In genomic region chr2:241563981-241564595, GRCh38 we compare ENCODE assay signal across 22 cellular contexts. TPM values are rescaled to one million over a fixed set of nuclear protein-coding genes. Genes with fewer than 3 reads are reported as not detected.
DNase-seq lines count a peak whose midpoint lies in the region; ATAC-seq, FAIRE-seq and TF ChIP-seq lines count a peak whose summit lies in the region.
"Had no signal": no experiment of that assay in that cellular context is flagged by ENCODE, and none has a peak within 500 bp of the region (broad histone marks: within the 10 kb centered on the region; RNA-seq: fewer than 3 reads in every experiment).

No MANE protein-coding gene starts in this region.

- peaks cover 9% of the 10 kb centered on the region for H3K27me3 Mint-ChIP-seq in activated T-helper 2 cell treated with anti-CD3 and anti-CD28 coated beads, Interferon-gamma antibody, Interleukin-2, Interleukin-4, amounts not matched to agents 10 μg/mL and 5 μg/mL and 100 μg/mL, durations not matched to agents 14 hours and 24 hours and 36 hours (ENCODE audit: low read depth)

- H3K4me2 ChIP-seq in OCI-LY1 (ENCODE audit: low read length) (peak overlapping the region; percentile 4; the same call in 1 of the 2 replicates), trophoblast cell (ENCODE audit: low read length) (no peak overlapping the region)

- no peak for TF ChIP-seq CTCF in OCI-LY1 (IDR thresholded peaks at IDR 0.05; ENCODE audit: low read length)
- TF ChIP-seq CTCF in upper lobe of right lung (IDR thresholded peaks at IDR 0.05): no peak
- TF ChIP-seq CTCF in GM20000 (IDR thresholded peaks at IDR 0.05; ENCODE audit: extremely low read depth, missing control alignments): no peak

- H2AK5ac ChIP-seq in trophoblast cell (ENCODE audit: low read length): peak overlapping the region; percentile 34

- H3K27me3 ChIP-seq in OCI-LY1 (ENCODE audit: insufficient read depth, low read length): no peaks in the 10 kb centered on the region; the same call in 1 of the 2 replicates
- H3K27me3 ChIP-seq in trophoblast cell (ENCODE audit: insufficient read depth, low read length): no peaks in the 10 kb centered on the region
- H3K27me3 ChIP-seq in upper lobe of right lung: no peaks in the 10 kb centered on the region
- H3K27me3 ChIP-seq: brain microvascular endothelial cell, foreskin keratinocyte, tibial nerve had no signal

- H2BK120ac ChIP-seq in trophoblast cell (ENCODE audit: insufficient read depth, low read length, poor library complexity): no peak overlapping the region

- peak overlapping the region; percentile 3 for H3K4ac ChIP-seq in trophoblast cell (ENCODE audit: low read depth, low read length)

- TF ChIP-seq POLR2A in GM12891 (IDR thresholded peaks at IDR 0.05; ENCODE audit: low read depth, low read length): no peak

- no peak overlapping the region for H3K27ac Mint-ChIP-seq in activated T-helper 2 cell treated with anti-CD3 and anti-CD28 coated beads, Interferon-gamma antibody, Interleukin-2, Interleukin-4, amounts not matched to agents 10 μg/mL and 5 μg/mL and 100 μg/mL, durations not matched to agents 14 hours and 24 hours and 36 hours
- H3K27ac Mint-ChIP-seq: activated CD8-positive, alpha-beta memory T cell treated with anti-CD3 and anti-CD28 coated beads, Interleukin-2, amount 10 ng/mL, durations not matched to agents 7 days and 5 days had no signal

- no peak overlapping the region for H2BK5ac ChIP-seq in trophoblast cell (ENCODE audit: low read depth, low read length, poor library complexity)

- intact Hi-C loops in upper lobe of right lung (cut with DNase I): no loop called here
- intact Hi-C loops in activated T-helper 2 cell treated with anti-CD3 and anti-CD28 coated beads, Interferon-gamma antibody, Interleukin-2, Interleukin-4, amounts not matched to agents 10 μg/mL and 5 μg/mL and 100 μg/mL, durations not matched to agents 14 hours and 24 hours and 36 hours (cut with micrococcal nuclease): no loop called here

- peak; percentile 1 for ATAC-seq in esophagus mucosa
- no peak for ATAC-seq in upper lobe of right lung
- ATAC-seq: activated CD8-positive, alpha-beta memory T cell treated with anti-CD3 and anti-CD28 coated beads, Interleukin-2, amount 10 ng/mL, durations not matched to agents 7 days and 5 days; foreskin keratinocyte had no signal

- H3K9ac ChIP-seq in OCI-LY1 (ENCODE audit: low read length) (no peak overlapping the region), trophoblast cell (ENCODE audit: low read length) (no peak overlapping the region)

- no peak overlapping the region for H2BK12ac ChIP-seq in trophoblast cell (ENCODE audit: low read length)

- no peak overlapping the region for H3K23ac ChIP-seq in trophoblast cell (ENCODE audit: low read length)

- H3K27ac ChIP-seq in OCI-LY1 (ENCODE audit: low read depth, low read length, poor library complexity, severe bottlenecking) (no peak overlapping the region), trophoblast cell (ENCODE audit: low read depth, low read length) (peak overlapping the region; percentile 23), upper lobe of right lung (no peak overlapping the region)
- H3K27ac ChIP-seq: brain microvascular endothelial cell, coronary artery, foreskin keratinocyte had no signal

- H3K36me3 Mint-ChIP-seq in activated T-helper 2 cell treated with anti-CD3 and anti-CD28 coated beads, Interferon-gamma antibody, Interleukin-2, Interleukin-4, amounts not matched to agents 10 μg/mL and 5 μg/mL and 100 μg/mL, durations not matched to agents 14 hours and 24 hours and 36 hours (ENCODE audit: low read depth): no peaks in the 10 kb centered on the region
- H3K36me3 Mint-ChIP-seq: activated CD8-positive, alpha-beta memory T cell treated with anti-CD3 and anti-CD28 coated beads, Interleukin-2, amount 10 ng/mL, durations not matched to agents 7 days and 5 days had no signal

- FAIRE-seq in GM12891 (lab: Jason Lieb, UNC): no peak
- FAIRE-seq: endothelial cell of umbilical vein, H1 had no signal

- H3K4me3 ChIP-seq in OCI-LY1 (ENCODE audit: low read depth, low read length, poor library complexity, severe bottlenecking) (no peak overlapping the region), trophoblast cell (ENCODE audit: low read depth, low read length) (no peak overlapping the region), upper lobe of right lung (no peak overlapping the region)
- H3K4me3 ChIP-seq: coronary artery, tibial nerve had no signal

- H3K14ac ChIP-seq in trophoblast cell (ENCODE audit: low read length): peak overlapping the region; percentile 3

- H3K79me2 ChIP-seq in OCI-LY1 (ENCODE audit: insufficient read depth, low read length) (no peaks in the 10 kb centered on the region), trophoblast cell (ENCODE audit: control insufficient read depth, insufficient read depth, low read length, poor library complexity) (peaks cover 22% of the 10 kb centered on the region)

- no peaks in the 10 kb centered on the region for H4K20me1 ChIP-seq in OCI-LY1 (ENCODE audit: insufficient read depth, low read length)

- peak overlapping the region; percentile 28 for H4K91ac ChIP-seq in trophoblast cell (ENCODE audit: low read depth, low read length)

- H4K12ac ChIP-seq in trophoblast cell (ENCODE audit: low read depth, low read length): no peak overlapping the region

- H3K4me1 Mint-ChIP-seq in activated T-helper 2 cell treated with anti-CD3 and anti-CD28 coated beads, Interferon-gamma antibody, Interleukin-2, Interleukin-4, amounts not matched to agents 10 μg/mL and 5 μg/mL and 100 μg/mL, durations not matched to agents 14 hours and 24 hours and 36 hours (ENCODE audit: low read depth): no peaks in the 10 kb centered on the region
- H3K4me1 Mint-ChIP-seq: activated CD8-positive, alpha-beta memory T cell treated with anti-CD3 and anti-CD28 coated beads, Interleukin-2, amount 10 ng/mL, durations not matched to agents 7 days and 5 days had no signal

- no peak overlapping the region for H3K4me3 Mint-ChIP-seq in activated T-helper 2 cell treated with anti-CD3 and anti-CD28 coated beads, Interferon-gamma antibody, Interleukin-2, Interleukin-4, amounts not matched to agents 10 μg/mL and 5 μg/mL and 100 μg/mL, durations not matched to agents 14 hours and 24 hours and 36 hours (ENCODE audit: low read depth)
- H3K4me3 Mint-ChIP-seq: activated CD8-positive, alpha-beta memory T cell treated with anti-CD3 and anti-CD28 coated beads, Interleukin-2, amount 10 ng/mL, durations not matched to agents 7 days and 5 days had no signal

- no peak overlapping the region for H2AFZ ChIP-seq in OCI-LY1 (ENCODE audit: low read length)
- H2AFZ ChIP-seq in trophoblast cell (ENCODE audit: insufficient read depth, low read length, poor library complexity): no peak overlapping the region

- H3K9me3 ChIP-seq in OCI-LY1 (ENCODE audit: low read length): no peaks in the 10 kb centered on the region
- H3K9me3 ChIP-seq in trophoblast cell (ENCODE audit: insufficient read depth, low read depth, low read length): peaks cover 6% of the 10 kb centered on the region
- no peaks in the 10 kb centered on the region for H3K9me3 ChIP-seq in upper lobe of right lung
- H3K9me3 ChIP-seq: tibial nerve had no signal

- H4K8ac ChIP-seq in trophoblast cell (ENCODE audit: low read depth, low read length): no peak overlapping the region

- no peaks in the 10 kb centered on the region for H3F3A ChIP-seq in OCI-LY1 (ENCODE audit: insufficient read depth, low read length)

- no peaks in the 10 kb centered on the region for H3K36me3 ChIP-seq in OCI-LY1 (ENCODE audit: insufficient read depth, low read length)
- peaks cover 28 to 35% of the 10 kb centered on the region in 2 experiments for H3K36me3 ChIP-seq in trophoblast cell (ENCODE audit: control insufficient read depth in 1 of 2, insufficient read depth in 2 of 2, low read length in 2 of 2)
- H3K36me3 ChIP-seq in upper lobe of right lung: peaks cover 8% of the 10 kb centered on the region

- H3K9me2 ChIP-seq in OCI-LY1 (ENCODE audit: low read depth, low read length): no peaks in the 10 kb centered on the region

- H3K9me3 Mint-ChIP-seq in activated T-helper 2 cell treated with anti-CD3 and anti-CD28 coated beads, Interferon-gamma antibody, Interleukin-2, Interleukin-4, amounts not matched to agents 10 μg/mL and 5 μg/mL and 100 μg/mL, durations not matched to agents 14 hours and 24 hours and 36 hours: no peaks in the 10 kb centered on the region
- H3K9me3 Mint-ChIP-seq: neural crest cell had no signal

- H3K4me1 ChIP-seq in OCI-LY1 (ENCODE audit: insufficient read depth, low read length, severe bottlenecking) (no peaks in the 10 kb centered on the region), trophoblast cell (ENCODE audit: control insufficient read depth in 1 of 2, insufficient read depth in 2 of 2, low read length in 2 of 2) (peaks cover 48 to 53% of the 10 kb centered on the region in 2 experiments), upper lobe of right lung (peaks cover 26% of the 10 kb centered on the region)

- no CpG with 5 or more reads among the region's 23 CpGs for WGBS in trophoblast cell (ENCODE audit: extremely low coverage, insufficient coverage, insufficient read length)

- DNase-seq in trophoblast cell (peak; percentile 19 to 21), upper lobe of right lung (peak; percentile 66), GM12891 (ENCODE audit: insufficient read length, low spot score) (no peak), SW480 (ENCODE audit: low spot score) (no peak), GM20000 (ENCODE audit: low spot score) (no peak)
- DNase-seq in activated T-helper 2 cell treated with anti-CD3 and anti-CD28 coated beads, Interferon-gamma antibody, Interleukin-2, Interleukin-4, amounts not matched to agents 10 μg/mL and 5 μg/mL and 100 μg/mL, durations not matched to agents 14 hours and 24 hours and 36 hours (ENCODE audit: low spot score): no peak
- DNase-seq: activated CD4-positive, alpha-beta T cell treated with anti-CD3 and anti-CD28 coated beads for 4 hours; activated CD8-positive, alpha-beta memory T cell treated with anti-CD3 and anti-CD28 coated beads, Interleukin-2, amount 10 ng/mL, durations not matched to agents 7 days and 5 days; brain microvascular endothelial cell; DND-41; foreskin keratinocyte; IMR-90; MM.1S; NCI-H82; stimulated activated CD4-positive, alpha-beta T cell treated with anti-CD3 and anti-CD28 coated beads, Interleukin-15, amount 100 ng/mL, for 24 hours had no signal

- H3K79me1 ChIP-seq in trophoblast cell (ENCODE audit: low read length): peaks cover 24% of the 10 kb centered on the region

- peak overlapping the region; percentile 66 for H3K18ac ChIP-seq in trophoblast cell (ENCODE audit: low read length)

RNA-seq across cellular contexts. Expression of gene BOK, which starts 5.5 kb away (rescaled TPM):
- total RNA-seq in esophagus mucosa: 35.0 TPM
- polyA plus RNA-seq in trophoblast cell (2013): 46.7 and 48.1 TPM in 2 replicates
- 56.4 TPM for total RNA-seq in upper lobe of right lung
- 0.04 TPM for polyA plus RNA-seq in GM12891 (2012; ENCODE audit: low read depth, missing spikeins)
- 0.16 and 0.27 TPM in 2 replicates for total RNA-seq in activated T-helper 2 cell treated with anti-CD3 and anti-CD28 coated beads, Interferon-gamma antibody, Interleukin-2, Interleukin-4, amounts not matched to agents 10 μg/mL and 5 μg/mL and 100 μg/mL, durations not matched to agents 14 hours and 24 hours and 36 hours
- total RNA-seq: activated CD8-positive, alpha-beta memory T cell treated with anti-CD3 and anti-CD28 coated beads, Interleukin-2, amount 10 ng/mL, durations not matched to agents 7 days and 5 days had no signal

RNA-seq across cellular contexts. Expression of gene STK25, which starts 55.7 kb away (rescaled TPM):
- 82.4 TPM for total RNA-seq in esophagus mucosa
- 96.3 and 98.3 TPM in 2 replicates for polyA plus RNA-seq in trophoblast cell (2013)
- total RNA-seq in upper lobe of right lung: 134 TPM
- 57.0 TPM for polyA plus RNA-seq in GM12891 (2012; ENCODE audit: low read depth, missing spikeins)
- 116 and 122 TPM in 2 replicates for total RNA-seq in activated T-helper 2 cell treated with anti-CD3 and anti-CD28 coated beads, Interferon-gamma antibody, Interleukin-2, Interleukin-4, amounts not matched to agents 10 μg/mL and 5 μg/mL and 100 μg/mL, durations not matched to agents 14 hours and 24 hours and 36 hours

Comparison
In these comparisons a context has a peak if more than half of its experiments do, and no peak if none do; other contexts are left out.
1. DNase-seq: peak in trophoblast cell (2 of 2) and upper lobe of right lung (single experiment); none in GM12891 (single experiment), SW480 (single experiment), activated T-helper 2 cell treated with anti-CD3 and anti-CD28 coated beads, Interferon-gamma antibody, Interleukin-2, Interleukin-4, amounts not matched to agents 10 μg/mL and 5 μg/mL and 100 μg/mL, durations not matched to agents 14 hours and 24 hours and 36 hours (single experiment) and GM20000 (single experiment).
2. RNA of gene BOK, which starts 5.5 kb away (total RNA-seq): 56.4 TPM in upper lobe of right lung (single experiment) and 35.0 TPM in esophagus mucosa (single experiment); 0.16 to 0.27 TPM in activated T-helper 2 cell treated with anti-CD3 and anti-CD28 coated beads, Interferon-gamma antibody, Interleukin-2, Interleukin-4, amounts not matched to agents 10 μg/mL and 5 μg/mL and 100 μg/mL, durations not matched to agents 14 hours and 24 hours and 36 hours; every median in the first group is over 10 times any median in the second.